ENCODE assay signal across 8 cellular contexts in genomic region chr1:204207136-204207616, GRCh38. TPM values are rescaled to one million over a fixed set of nuclear protein-coding genes. Genes with fewer than 3 reads are reported as not detected.
DNase-seq lines count a peak whose midpoint lies in the region; ATAC-seq and TF ChIP-seq lines count a peak whose summit lies in the region.

No MANE protein-coding gene starts in this region.

- DNase-seq in AG10803 (ENCODE audit: low read depth) = no peak
- peak; percentile 85 for DNase-seq in GM20000 (ENCODE audit: low spot score)
- DNase-seq in NCI-H2171 (lab: John Stamatoyannopoulos, UW) = peak; percentile 68
- peak; percentile 85 for DNase-seq in activated CD4-positive, alpha-beta T cell treated with anti-CD3 and anti-CD28 coated beads for 48 hours
- peak; percentile 71 for DNase-seq in cerebellum (ENCODE audit: low spot score)
- peak; percentile 79 for DNase-seq in lower lobe of right lung
- DNase-seq in stimulated activated CD8-positive, alpha-beta memory T cell treated with anti-CD3 and anti-CD28 coated beads, Interleukin-12 subunit alpha, Interleukin-12 subunit beta, amount 100 ng/mL, for 4 hours (ENCODE audit: low read depth) = peak; percentile 45

- no peaks in the 10 kb centered on the region for H3K27me3 ChIP-seq in lower lobe of right lung (ENCODE audit: low read depth)

- no peaks in the 10 kb centered on the region for H3K9me3 ChIP-seq in lower lobe of right lung

- TF ChIP-seq CTCF in AG10803 (conservative IDR thresholded peaks at IDR 0.05; ENCODE audit: low read length) = peak; percentile 82
- peak; percentile 91 for TF ChIP-seq CTCF in GM20000 (IDR thresholded peaks at IDR 0.05; ENCODE audit: extremely low read depth, missing control alignments)
- peak; percentile 96 for TF ChIP-seq CTCF in lower lobe of right lung (IDR thresholded peaks at IDR 0.05)

- intact Hi-C loops in lower lobe of right lung (cut with DNase I) = no loop called here

- no peaks in the 10 kb centered on the region for H3K36me3 ChIP-seq in lower lobe of right lung

- H3K27ac ChIP-seq in lower lobe of right lung = no peak overlapping the region

- peaks cover 3% of the 10 kb centered on the region for H3K4me1 ChIP-seq in lower lobe of right lung

- ATAC-seq in lower lobe of right lung (peak; percentile 91 to 94), HG02852 (IDR thresholded peaks at IDR 0.05; ENCODE audit: unreplicated experiment) (no peak)

- H3K4me3 ChIP-seq in AG10803 (ENCODE audit: low read length) = no peak overlapping the region
- no peak overlapping the region for H3K4me3 ChIP-seq in lower lobe of right lung

RNA-seq across cellular contexts. Expression of gene GOLT1A, which starts 6.6 kb away (rescaled TPM):
- 0.54 TPM for total RNA-seq in cerebellum
- total RNA-seq in lower lobe of right lung = 11.9 TPM

RNA-seq across cellular contexts. Expression of gene KISS1, which starts 10.9 kb away (rescaled TPM):
- total RNA-seq in cerebellum (not detected), lower lobe of right lung (not detected)

RNA-seq across cellular contexts. Expression of gene REN, which starts 41.0 kb away (rescaled TPM):
- total RNA-seq in cerebellum (not detected), lower lobe of right lung (0.59 TPM)

RNA-seq across cellular contexts. Expression of gene ETNK2, which starts 55.3 kb away (rescaled TPM):
- 14.6 TPM for total RNA-seq in cerebellum
- 4.5 TPM for total RNA-seq in lower lobe of right lung
